In the genomic region with DNA sequence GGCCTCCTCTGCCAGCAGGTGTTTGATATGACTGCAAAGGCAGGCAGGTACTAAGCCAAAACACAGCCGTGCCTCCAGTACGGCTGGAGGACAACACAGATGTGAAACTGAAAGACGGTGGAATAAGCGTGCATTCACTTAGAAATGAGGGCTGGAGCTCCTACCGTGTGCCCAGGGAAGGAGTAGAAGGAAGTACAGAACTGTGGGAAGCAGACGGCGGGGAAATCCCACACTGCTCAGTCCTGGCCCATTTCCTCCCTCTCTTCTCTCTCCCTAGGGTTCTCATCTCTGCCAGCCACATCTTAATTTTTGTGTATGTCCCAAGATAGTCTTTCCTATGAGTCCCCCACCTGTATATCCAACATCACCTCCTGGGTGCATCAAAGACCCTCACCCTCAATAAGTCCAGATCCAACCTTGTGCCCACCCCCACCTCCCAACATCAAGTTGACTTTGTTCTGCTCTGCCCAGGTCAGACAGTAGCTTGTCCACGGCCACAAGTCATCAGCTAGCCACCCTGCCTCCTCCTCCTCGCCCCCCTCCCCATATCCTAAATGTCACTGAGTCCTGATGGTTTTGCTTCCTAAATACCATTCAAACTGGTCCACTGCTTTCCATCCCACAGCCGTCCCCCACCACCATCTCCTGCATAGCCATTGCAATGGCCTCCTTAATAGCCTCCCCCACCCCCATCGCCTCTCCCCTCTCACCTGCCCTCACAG, we compare ENCODE assay signal across 14 cellular contexts.
"Had no signal": no experiment of that assay in that cellular context is flagged by ENCODE, and none has a peak within 500 bp of the region (broad histone marks: within the 10 kb centered on the region; RNA-seq: fewer than 3 reads in every experiment).

No MANE protein-coding gene starts in this region.

- H3K4me1 ChIP-seq: gastrocnemius medialis, heart right ventricle, parathyroid adenoma, vagina had no signal

- H3K27ac ChIP-seq: gastrocnemius medialis, heart right ventricle, parathyroid adenoma, vagina had no signal

- H3K9me3 ChIP-seq: gastrocnemius medialis, vagina had no signal

- DNase-seq: activated CD8-positive, alpha-beta memory T cell treated with anti-CD3 and anti-CD28 coated beads, Interleukin-2, amount 50 U/mL, for 4 hours; activated CD8-positive, alpha-beta T cell treated with anti-CD3 and anti-CD28 coated beads for 36 hours; caudate nucleus; cortex of kidney; effector CD8-positive, alpha-beta T cell; gastrocnemius medialis; heart right ventricle; kidney; retina; stimulated activated CD4-positive, alpha-beta T cell treated with anti-CD3 and anti-CD28 coated beads, Interleukin-15, amount 100 ng/mL, for 24 hours; stimulated activated CD4-positive, alpha-beta T cell treated with anti-CD3 and anti-CD28 coated beads, Interleukin-4, amount 100 ng/mL, for 24 hours; T1000 had no signal

- H3K36me3 ChIP-seq: gastrocnemius medialis, heart right ventricle, vagina had no signal

- H3K27me3 ChIP-seq: vagina had no signal

- H3K4me3 ChIP-seq: gastrocnemius medialis, heart right ventricle, vagina had no signal

- ATAC-seq: activated CD8-positive, alpha-beta T cell treated with anti-CD3 and anti-CD28 coated beads for 36 hours; gastrocnemius medialis; heart right ventricle had no signal
